Comparison of ENCODE assay signal across 8 cellular contexts in genomic region chr15:65833501-65834220, GRCh38. TPM values are rescaled to one million over a fixed set of nuclear protein-coding genes. Genes with fewer than 3 reads are reported as not detected.
DNase-seq lines count a peak whose midpoint lies in the region; ATAC-seq and TF ChIP-seq lines count a peak whose summit lies in the region.

No MANE protein-coding gene starts in this region.

- H3K27ac Mint-ChIP-seq in naive thymus-derived CD8-positive, alpha-beta T cell, result peak overlapping the region; percentile 92 to 98 (median 96)

- DNase-seq in SHP77 (lab: John Stamatoyannopoulos, UW), result peak; percentile 93 to 96
- peak; percentile 25 for DNase-seq in choroid plexus epithelial cell (ENCODE audit: low read depth)
- peak in 3 of 10 donors; percentile 19 to 27 (median 23) for DNase-seq in naive thymus-derived CD8-positive, alpha-beta T cell
- no peak for DNase-seq in NCI-H226
- no peak for DNase-seq in posterior vena cava (ENCODE audit: low spot score)

- no peaks in the 10 kb centered on the region for H3K27me3 Mint-ChIP-seq in naive thymus-derived CD8-positive, alpha-beta T cell

- POLR2A ChIA-PET in naive thymus-derived CD8-positive, alpha-beta T cell (lab: Charles Lee), result interaction anchor here (0.6 to 4.7 kb wide), 14 partner anchors 9 to 161 kb away, joined by 3 to 47 read pairs (median 4); partner anchors contain the start of genes DENND4A and RAB11A

- H3K9ac ChIP-seq in HUES48 (ENCODE audit: low read depth, low read length), result peak overlapping the region; percentile 44; the same call in 1 of the 2 replicates

- no peak overlapping the region for H3K4me3 ChIP-seq in HUES48 (ENCODE audit: low read depth, low read length)
- H3K4me3 ChIP-seq in choroid plexus epithelial cell (ENCODE audit: low read depth, low read length), result no peak overlapping the region

- no peak for TF ChIP-seq CTCF in choroid plexus epithelial cell (conservative IDR thresholded peaks at IDR 0.05; ENCODE audit: low read depth, low read length)

- H3K36me3 Mint-ChIP-seq in naive thymus-derived CD8-positive, alpha-beta T cell, result no peaks in the 10 kb centered on the region

- peaks cover 19% of the 10 kb centered on the region for H3K4me1 ChIP-seq in HUES48 (ENCODE audit: control insufficient read depth, insufficient read depth, low read length)

- no peaks in the 10 kb centered on the region for H3K27me3 ChIP-seq in HUES48 (ENCODE audit: control insufficient read depth, insufficient read depth, low read length)

- H3K27ac ChIP-seq in HUES48 (ENCODE audit: low read depth, low read length), result peak overlapping the region; percentile 98

- H3K36me3 ChIP-seq in HUES48 (ENCODE audit: control insufficient read depth, insufficient read depth, low read length), result no peaks in the 10 kb centered on the region

- ATAC-seq in naive thymus-derived CD8-positive, alpha-beta T cell, result peak; percentile 15 to 55
- ATAC-seq in GM21515 (IDR thresholded peaks at IDR 0.05; ENCODE audit: unreplicated experiment) (no peak), HG02885 (IDR thresholded peaks at IDR 0.05; ENCODE audit: poor library complexity, unreplicated experiment) (no peak)

- intact Hi-C loops in posterior vena cava (cut with DNase I), result no loop called here

- H3K9me3 Mint-ChIP-seq in naive thymus-derived CD8-positive, alpha-beta T cell, result no peaks in the 10 kb centered on the region

- H3K4me3 Mint-ChIP-seq in naive thymus-derived CD8-positive, alpha-beta T cell, result peak overlapping the region; percentile 69 to 91 (median 81)

- H3K4me1 Mint-ChIP-seq in naive thymus-derived CD8-positive, alpha-beta T cell, result peaks cover 21 to 57% (median 42%) of the 10 kb centered on the region in 4 donors

- H3K9me3 ChIP-seq in HUES48 (ENCODE audit: control insufficient read depth, insufficient read depth, low read length), result no peaks in the 10 kb centered on the region

RNA-seq across cellular contexts. Expression of gene RAB11A, which starts 35.6 kb away (rescaled TPM):
- 10 to 100 TPM; 75.9 to 76.9 TPM for total RNA-seq in naive thymus-derived CD8-positive, alpha-beta T cell
- 100 to 1,000 TPM; 186 to 204 (median 186) TPM for polyA plus RNA-seq in naive thymus-derived CD8-positive, alpha-beta T cell
- total RNA-seq in posterior vena cava, result 100 to 1,000 TPM; 176 to 182 TPM

RNA-seq across cellular contexts. Expression of gene DENND4A, which starts 41.6 kb away (rescaled TPM):
- total RNA-seq in naive thymus-derived CD8-positive, alpha-beta T cell, result 10 to 100 TPM; 58.4 to 62.9 TPM
- 10 to 100 TPM in 2 of 3 donors, 1 to 10 TPM in 1; 9.3 to 12.0 (median 11.2) TPM for polyA plus RNA-seq in naive thymus-derived CD8-positive, alpha-beta T cell
- total RNA-seq in posterior vena cava, result 10 to 100 TPM; 28.6 to 30.1 TPM

Comparison
In these comparisons a context has a peak if more than half of its experiments do, and no peak if none do; other contexts are left out.
1. DNase-seq: peak in SHP77 (2 of 2) and choroid plexus epithelial cell (single experiment); none in NCI-H226 (single experiment) and posterior vena cava (single experiment).
2. ATAC-seq: peak in naive thymus-derived CD8-positive, alpha-beta T cell (2 of 2); none in GM21515 (single experiment) and HG02885 (single experiment).